In the genomic region with DNA sequence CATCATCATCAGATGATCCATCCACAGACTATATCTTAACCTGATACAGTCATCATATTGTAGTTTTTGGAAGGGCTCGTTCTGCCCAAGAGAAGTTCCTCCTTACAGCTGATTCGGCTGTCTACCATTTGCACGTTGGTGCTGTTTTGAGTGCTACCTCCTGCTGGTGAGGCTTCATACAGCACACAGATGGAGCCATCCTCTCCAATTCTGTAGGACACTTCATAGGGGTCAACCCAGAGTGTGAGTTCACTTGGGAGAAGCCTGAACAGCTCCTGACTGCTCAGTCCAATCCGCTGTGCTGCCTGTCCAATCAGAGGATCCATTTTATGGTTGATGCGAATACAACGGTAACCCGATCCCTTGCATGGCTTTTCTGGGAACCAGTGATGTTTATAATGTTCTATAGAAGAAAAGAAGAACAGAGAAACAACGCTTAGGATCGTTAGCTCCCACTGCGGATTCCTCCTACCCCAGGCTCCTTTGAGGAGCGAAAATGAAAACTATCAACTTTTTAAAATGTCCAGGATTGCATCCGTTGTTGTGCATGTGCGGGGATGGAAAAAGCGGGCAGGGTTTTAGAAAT, we compare ENCODE assay signal across 8 cellular contexts.
DNase-seq lines count a peak whose midpoint lies in the region; ATAC-seq and TF ChIP-seq lines count a peak whose summit lies in the region.

No MANE protein-coding gene starts in this region.

- CTCF ChIA-PET in GM10248 (lab: Yijun Ruan, JAX): interaction anchor here (0.7 to 3.2 kb wide), 21 partner anchors 10 to 762 kb away, joined by 3 to 14 read pairs (median 4); no protein-coding TSS in a partner anchor

- POLR2A ChIA-PET in GM10248 (lab: Yijun Ruan, JAX): interaction anchor here (1.0 to 3.5 kb wide), 16 partner anchors 9 to 418 kb away, joined by 3 to 127 read pairs (median 12); no protein-coding TSS in a partner anchor

- ATAC-seq in HG03103 (IDR thresholded peaks at IDR 0.05; ENCODE audit: low read depth, unreplicated experiment): peak; percentile 19
- ATAC-seq in HG02678 (IDR thresholded peaks at IDR 0.05; ENCODE audit: unreplicated experiment): no peak

- no peak for DNase-seq in GM10248 (ENCODE audit: extremely low spot score)
- peak; percentile 72 for DNase-seq in NCI-H226
- DNase-seq in activated CD4-positive, CD25-positive, alpha-beta regulatory T cell (lab: John Stamatoyannopoulos, UW): peak in 3 of 4 experiments; percentile 34 to 48 (median 38)
- DNase-seq in central memory CD4-positive, alpha-beta T cell: peak; percentile 78
- peak; percentile 98 for DNase-seq in islet precursor cell
- DNase-seq in stimulated activated CD4-positive, alpha-beta T cell treated with anti-CD3 and anti-CD28 coated beads, Interleukin-12 subunit alpha, Interleukin-12 subunit beta, amount 100 ng/mL, for 48 hours (ENCODE audit: low read depth in 2 of 3, low spot score in 1 of 3): peak; percentile 49 to 56 (median 54)

- peak; percentile 74 for TF ChIP-seq CTCF in GM10248 (IDR thresholded peaks at IDR 0.05; ENCODE audit: control extremely low read depth, extremely low read depth, low read depth, missing control alignments)
